In genomic region chr5:167447466-167447865, GRCh38 we compare ENCODE assay signal across 16 cellular contexts.
DNase-seq lines count a peak whose midpoint lies in the region.
"Had no signal": no experiment of that assay in that cellular context is flagged by ENCODE, and none has a peak within 500 bp of the region (broad histone marks: within the 10 kb centered on the region; RNA-seq: fewer than 3 reads in every experiment).

No MANE protein-coding gene starts in this region.

- DNase-seq in NCI-H1694 (lab: John Stamatoyannopoulos, UW) (peak; percentile 37), NCI-H1694 treated with DMSO at 0.1 percent for 48 hours (lab: John Stamatoyannopoulos, UW) (no peak), cerebellar cortex (ENCODE audit: low spot score) (peak; percentile 43), retina (peak; percentile 25), NCI-H524 treated with DMSO at 0.1 percent for 48 hours (lab: John Stamatoyannopoulos, UW) (no peak), HK-2 (ENCODE audit: unreplicated experiment) (no peak), substantia nigra (lab: John Stamatoyannopoulos, UW) (no peak)
- DNase-seq: AML-193; Calu3; CD4-positive, alpha-beta memory T cell; DND-41; EL; HCEC 1CT had no signal

- no peak overlapping the region for H3K27ac ChIP-seq in substantia nigra (ENCODE audit: low read depth, low read length, poor library complexity, severe bottlenecking)
- H3K27ac ChIP-seq: 22Rv1, A549, HL-60 had no signal

Comparison
In these comparisons a context has a peak if more than half of its experiments do, and no peak if none do; other contexts are left out.
1. DNase-seq: peak in NCI-H1694 (single experiment), cerebellar cortex (single experiment) and retina (single experiment); none in NCI-H1694 treated with DMSO at 0.1 percent for 48 hours (single experiment), NCI-H524 treated with DMSO at 0.1 percent for 48 hours (single experiment), HK-2 (single experiment) and substantia nigra (0 of 49).